8 cellular contexts compared by ENCODE assay signal in genomic region chr7:23490357-23491131, GRCh38. TPM values are rescaled to one million over a fixed set of nuclear protein-coding genes. Genes with fewer than 3 reads are reported as not detected.
DNase-seq lines count a peak whose midpoint lies in the region; ATAC-seq and TF ChIP-seq lines count a peak whose summit lies in the region.

No MANE protein-coding gene starts in this region.

- H3K27ac ChIP-seq in dorsolateral prefrontal cortex (peak overlapping the region in 38 of 59 donors; percentile 9 to 75 (median 58)), substantia nigra (ENCODE audit: low read depth, low read length, poor library complexity, severe bottlenecking) (no peak overlapping the region)

- peaks cover 5% of the 10 kb centered on the region for H3K4me1 Mint-ChIP-seq in activated B cell treated with CpG ODN at 0.5 μM for 24 hours
- H3K4me1 Mint-ChIP-seq in memory B cell = no peaks in the 10 kb centered on the region

- POLR2A ChIA-PET in activated B cell treated with CpG ODN at 0.5 μM for 24 hours (lab: Charles Lee) = interaction anchor here (0.6 to 1.6 kb wide), 7 partner anchors 11 to 1635 kb away, joined by 3 to 5 read pairs (median 4); partner anchors contain the start of gene CYCS

- H3K27me3 ChIP-seq in dorsolateral prefrontal cortex = no peaks in the 10 kb centered on the region

- H3K4me3 Mint-ChIP-seq in activated B cell treated with CpG ODN at 0.5 μM for 24 hours = peak overlapping the region; percentile 87
- peak overlapping the region; percentile 83 for H3K4me3 Mint-ChIP-seq in memory B cell

- no peak for TF ChIP-seq CTCF in activated B cell treated with CpG ODN at 0.5 μM for 24 hours (IDR thresholded peaks at IDR 0.05)
- no peak for TF ChIP-seq CTCF in dorsolateral prefrontal cortex (IDR thresholded peaks at IDR 0.05 in 54 of 56, conservative IDR thresholded peaks at IDR 0.05 in 2 of 56; ENCODE audit: low read depth in 1 of 56, partially characterized antibody in 56 of 56)

- H3K27ac Mint-ChIP-seq in activated B cell treated with CpG ODN at 0.5 μM for 24 hours = peak overlapping the region; percentile 80
- peak overlapping the region; percentile 81 for H3K27ac Mint-ChIP-seq in memory B cell

- intact Hi-C loops in activated B cell treated with CpG ODN at 0.5 μM for 24 hours (cut with micrococcal nuclease) (loop anchor here (2.0 kb wide), 1 partner anchor 16 kb away; no protein-coding TSS in a partner anchor), dorsolateral prefrontal cortex (cut with DNase I) (no loop called here)

- no peaks in the 10 kb centered on the region for H3K27me3 Mint-ChIP-seq in activated B cell treated with CpG ODN at 0.5 μM for 24 hours
- H3K27me3 Mint-ChIP-seq in memory B cell = no peaks in the 10 kb centered on the region

- ATAC-seq in GM19023 (IDR thresholded peaks at IDR 0.05; ENCODE audit: unreplicated experiment) (peak; percentile 68), HG03354 (IDR thresholded peaks at IDR 0.05; ENCODE audit: poor library complexity, severe bottlenecking, unreplicated experiment) (peak; percentile 88), activated B cell treated with CpG ODN at 0.5 μM for 24 hours (ENCODE audit: low read depth) (peak; percentile 96), memory B cell (ENCODE audit: low read depth) (peak; percentile 96)

- H3K9me3 Mint-ChIP-seq in activated B cell treated with CpG ODN at 0.5 μM for 24 hours (no peaks in the 10 kb centered on the region), memory B cell (no peaks in the 10 kb centered on the region)

- CTCF ChIA-PET in activated B cell treated with CpG ODN at 0.5 μM for 24 hours (lab: Charles Lee) = interaction anchor here (1.2 kb wide), 1 partner anchor 56 kb away, joined by 4 read pairs; no protein-coding TSS in a partner anchor

- peak overlapping the region; percentile 30 to 72 (median 61) for H3K4me3 ChIP-seq in dorsolateral prefrontal cortex

- H3K36me3 Mint-ChIP-seq in activated B cell treated with CpG ODN at 0.5 μM for 24 hours (ENCODE audit: low read depth) = no peaks in the 10 kb centered on the region
- H3K36me3 Mint-ChIP-seq in memory B cell = no peaks in the 10 kb centered on the region

- DNase-seq in Ammon's horn (ENCODE audit: low spot score) (peak; percentile 39), activated B cell treated with CpG ODN at 0.5 μM for 24 hours (peak; percentile 40), dorsolateral prefrontal cortex (peak in 6 of 10 donors; percentile 40 to 71 (median 46)), memory B cell (ENCODE audit: low spot score in 2 of 2) (peak; percentile 42 to 49), substantia nigra (lab: John Stamatoyannopoulos, UW) (peak in 36 of 49 donors; percentile 8 to 74 (median 34)), cerebellar nuclear complex (lab: John Stamatoyannopoulos, UW) (no peak)

RNA-seq across cellular contexts. Expression of gene IGF2BP3, which starts 20.3 kb away (rescaled TPM):
- total RNA-seq in activated B cell treated with CpG ODN at 0.5 μM for 24 hours (7.4 and 10.3 TPM in 2 replicates), dorsolateral prefrontal cortex (1 to 10 TPM in 116 of 120 experiments, under 1 TPM in 3, not detected in 1; 0.74 to 10.0 (median 3.3) TPM)

RNA-seq across cellular contexts. Expression of gene TRA2A, which starts 41.2 kb away (rescaled TPM):
- total RNA-seq in activated B cell treated with CpG ODN at 0.5 μM for 24 hours = 123 and 144 TPM in 2 replicates
- total RNA-seq in dorsolateral prefrontal cortex = 100 to 1,000 TPM in 40 of 120 experiments, 10 to 100 TPM in 80; 73.3 to 142 (median 94.7) TPM

Comparison
In these comparisons a context has a peak if more than half of its experiments do, and no peak if none do; other contexts are left out.
1. DNase-seq: peak in Ammon's horn (single experiment), activated B cell treated with CpG ODN at 0.5 μM for 24 hours (single experiment), dorsolateral prefrontal cortex (6 of 10), memory B cell (2 of 2) and substantia nigra (36 of 49); none in cerebellar nuclear complex (0 of 2).
2. Peak in every context shown above with its lines, with median percentiles within 50 percentile points of each other: ATAC-seq.